28 cellular contexts compared by ENCODE assay signal in genomic region chr2:3451926-3452671, GRCh38.
DNase-seq lines count a peak whose midpoint lies in the region; ATAC-seq and TF ChIP-seq lines count a peak whose summit lies in the region.
"Had no signal": no experiment of that assay in that cellular context is flagged by ENCODE, and none has a peak within 500 bp of the region (broad histone marks: within the 10 kb centered on the region; RNA-seq: fewer than 3 reads in every experiment).

No MANE protein-coding gene starts in this region.

- H3K4me1 ChIP-seq in GM23338 (ENCODE audit: insufficient read depth): no peaks in the 10 kb centered on the region
- peaks cover 7% of the 10 kb centered on the region for H3K4me1 ChIP-seq in NT2/D1 (ENCODE audit: insufficient read depth, insufficient read length)
- no peaks in the 10 kb centered on the region for H3K4me1 ChIP-seq in endodermal cell (ENCODE audit: control insufficient read depth, insufficient read depth, low read length)

- no peak overlapping the region for H3K4me2 ChIP-seq in GM23338
- H3K4me2 ChIP-seq: KMS-11 had no signal

- H3K9ac ChIP-seq in NT2/D1 (ENCODE audit: insufficient read length, low read depth) (peak overlapping the region; percentile 9), endodermal cell (ENCODE audit: extremely low read depth, low read length, poor library complexity, severe bottlenecking) (no peak overlapping the region)
- H3K9ac ChIP-seq: KMS-11 had no signal

- TF ChIP-seq CTCF in GM23338 (conservative IDR thresholded peaks at IDR 0.05; ENCODE audit: low read depth in 2 of 2): no peak
- TF ChIP-seq CTCF in endodermal cell (conservative IDR thresholded peaks at IDR 0.05): no peak
- TF ChIP-seq CTCF in neural crest cell (conservative IDR thresholded peaks at IDR 0.05): no peak

- no peak overlapping the region for H2AFZ ChIP-seq in GM23338

- H3K4me3 Mint-ChIP-seq in GM23338: no peak overlapping the region
- H3K4me3 Mint-ChIP-seq in endodermal cell: no peak overlapping the region
- H3K4me3 Mint-ChIP-seq in neural crest cell: no peak overlapping the region
- H3K4me3 Mint-ChIP-seq: naive thymus-derived CD4-positive, alpha-beta T cell; T-helper 17 cell had no signal

- H3K9me2 ChIP-seq in GM23338 (ENCODE audit: insufficient read depth): no peaks in the 10 kb centered on the region

- no peaks in the 10 kb centered on the region for H3F3A ChIP-seq in GM23338 (replicated peaks; ENCODE audit: low read depth)

- 89 to 90% methylated on average over 12 to 17 of the region's 17 CpGs for WGBS in endodermal cell (ENCODE audit: insufficient coverage in 1 of 2, insufficient read length in 1 of 2), 2 experiments

- H3K36me3 Mint-ChIP-seq in GM23338 (ENCODE audit: low read depth) (peaks cover 29% of the 10 kb centered on the region; the same call in 2 of the 3 replicates), endodermal cell (ENCODE audit: low read depth) (peaks cover 56% of the 10 kb centered on the region), neural crest cell (ENCODE audit: low read depth) (peaks cover 18% of the 10 kb centered on the region)

- ATAC-seq in GM23338 (peak; percentile 43), HG03342 (IDR thresholded peaks at IDR 0.05; ENCODE audit: unreplicated experiment) (no peak)
- ATAC-seq: HCT116; left colon; naive thymus-derived CD4-positive, alpha-beta T cell; SK-N-SH treated with all-trans-retinoic acid at 6 μM for 48 hours; T-helper 17 cell had no signal

- H3K36me3 ChIP-seq in GM23338 (ENCODE audit: insufficient read depth) (0 out of 2 replicates have a peak, but pooled peaks cover 5% of the 10 kb centered on the region), NT2/D1 (ENCODE audit: insufficient read depth, insufficient read length, low read length) (peaks cover 63% of the 10 kb centered on the region), endodermal cell (ENCODE audit: control insufficient read depth, insufficient read depth, low read length) (peaks cover 15% of the 10 kb centered on the region)
- H3K36me3 ChIP-seq: ovary had no signal

- H3K27ac Mint-ChIP-seq in GM23338 (peak overlapping the region; percentile 16; the same call in 1 of the 2 replicates), endodermal cell (peak overlapping the region; percentile 22), neural crest cell (ENCODE audit: unreplicated experiment) (peak overlapping the region; percentile 19)
- H3K27ac Mint-ChIP-seq: T-helper 17 cell had no signal

- DNase-seq in GM23338 (ENCODE audit: low spot score) (no peak), NT2/D1 (ENCODE audit: low read depth, low spot score) (no peak), endodermal cell (peak; percentile 59), neural crest cell (ENCODE audit: low read depth, low spot score) (no peak), AG20443 (ENCODE audit: low spot score) (no peak), COR-L47 (lab: John Stamatoyannopoulos, UW) (no peak)
- DNase-seq: activated CD4-positive, CD25-positive, alpha-beta regulatory T cell treated with anti-CD3 and anti-CD28 coated beads, Interleukin-2, amount 50 U/mL, for 72 hours; activated naive CD4-positive, alpha-beta T cell; activated T-cell treated with anti-CD3 and anti-CD28 coated beads, Interleukin-2, amount 50 U/mL, for 48 hours; DMS79 treated with DMSO at 0.1 percent for 48 hours; effector CD8-positive, alpha-beta T cell; erythroblast; foreskin fibroblast; left colon; mesenchymal stem cell; naive thymus-derived CD4-positive, alpha-beta T cell; NCI-H146; NCI-H446; NCI-H774; ovary; RPMI8226; T-helper 17 cell; trophoblast cell had no signal

- H3K27me3 ChIP-seq in GM23338 (ENCODE audit: insufficient read depth) (no peaks in the 10 kb centered on the region), NT2/D1 (ENCODE audit: insufficient read depth, insufficient read length) (no peaks in the 10 kb centered on the region), endodermal cell (ENCODE audit: control insufficient read depth, insufficient read depth, low read length, poor library complexity, severe bottlenecking) (no peaks in the 10 kb centered on the region)
- H3K27me3 ChIP-seq: ovary had no signal

- H3K4me3 ChIP-seq in GM23338 (no peak overlapping the region), NT2/D1 (ENCODE audit: insufficient read length, low read depth) (no peak overlapping the region), endodermal cell (ENCODE audit: low read length) (no peak overlapping the region)
- H3K4me3 ChIP-seq: ovary had no signal

- H3K9me3 ChIP-seq in NT2/D1 (ENCODE audit: insufficient read depth, low read length): no peaks in the 10 kb centered on the region
- no peaks in the 10 kb centered on the region for H3K9me3 ChIP-seq in endodermal cell (ENCODE audit: control insufficient read depth, low read length)
- H3K9me3 ChIP-seq: ovary had no signal

- no peaks in the 10 kb centered on the region for H3K79me2 ChIP-seq in GM23338 (replicated peaks; ENCODE audit: insufficient read depth)

- no peak overlapping the region for H3K27ac ChIP-seq in GM23338 (ENCODE audit: low read depth)
- no peak overlapping the region for H3K27ac ChIP-seq in endodermal cell (ENCODE audit: low read depth, low read length)
- H3K27ac ChIP-seq: C4-2B, KMS-11, ovary had no signal

- H3K27me3 Mint-ChIP-seq in GM23338 (ENCODE audit: insufficient read depth, low read depth, poor library complexity) (peaks cover 5% of the 10 kb centered on the region), endodermal cell (ENCODE audit: insufficient read depth) (no peaks in the 10 kb centered on the region), neural crest cell (ENCODE audit: low read depth) (no peaks in the 10 kb centered on the region)
- H3K27me3 Mint-ChIP-seq: naive thymus-derived CD4-positive, alpha-beta T cell; T-helper 17 cell had no signal

- H3K9me3 Mint-ChIP-seq in GM23338 (no peaks in the 10 kb centered on the region; the same call in 2 of the 3 replicates), endodermal cell (no peaks in the 10 kb centered on the region), neural crest cell (no peaks in the 10 kb centered on the region)
- H3K9me3 Mint-ChIP-seq: naive thymus-derived CD4-positive, alpha-beta T cell had no signal

- peaks cover 11% of the 10 kb centered on the region for H3K4me1 Mint-ChIP-seq in GM23338
- peaks cover 7% of the 10 kb centered on the region for H3K4me1 Mint-ChIP-seq in endodermal cell
- peaks cover 4% of the 10 kb centered on the region for H3K4me1 Mint-ChIP-seq in neural crest cell

- no peaks in the 10 kb centered on the region; the same call in 1 of the 2 replicates for H4K20me1 ChIP-seq in GM23338 (replicated peaks; ENCODE audit: insufficient read depth)

TF ChIP-seq in GM23338, 12 proteins besides CTCF, POLR2A, EP300 and RAD21:
- TF ChIP-seq STAT1 (IDR thresholded peaks at IDR 0.05; ENCODE audit: unreplicated experiment) (no peak), ETS1 (IDR thresholded peaks at IDR 0.05) (no peak), EZH2 (IDR thresholded peaks at IDR 0.05; ENCODE audit: low read depth, unreplicated experiment) (no peak), POLR2AphosphoS5 (IDR thresholded peaks at IDR 0.05; ENCODE audit: low read depth) (no peak)
TF ChIP-seq in GM23338: peak in this region for 0.
